Comparison of ENCODE assay signal across 8 cellular contexts in the genomic region with DNA sequence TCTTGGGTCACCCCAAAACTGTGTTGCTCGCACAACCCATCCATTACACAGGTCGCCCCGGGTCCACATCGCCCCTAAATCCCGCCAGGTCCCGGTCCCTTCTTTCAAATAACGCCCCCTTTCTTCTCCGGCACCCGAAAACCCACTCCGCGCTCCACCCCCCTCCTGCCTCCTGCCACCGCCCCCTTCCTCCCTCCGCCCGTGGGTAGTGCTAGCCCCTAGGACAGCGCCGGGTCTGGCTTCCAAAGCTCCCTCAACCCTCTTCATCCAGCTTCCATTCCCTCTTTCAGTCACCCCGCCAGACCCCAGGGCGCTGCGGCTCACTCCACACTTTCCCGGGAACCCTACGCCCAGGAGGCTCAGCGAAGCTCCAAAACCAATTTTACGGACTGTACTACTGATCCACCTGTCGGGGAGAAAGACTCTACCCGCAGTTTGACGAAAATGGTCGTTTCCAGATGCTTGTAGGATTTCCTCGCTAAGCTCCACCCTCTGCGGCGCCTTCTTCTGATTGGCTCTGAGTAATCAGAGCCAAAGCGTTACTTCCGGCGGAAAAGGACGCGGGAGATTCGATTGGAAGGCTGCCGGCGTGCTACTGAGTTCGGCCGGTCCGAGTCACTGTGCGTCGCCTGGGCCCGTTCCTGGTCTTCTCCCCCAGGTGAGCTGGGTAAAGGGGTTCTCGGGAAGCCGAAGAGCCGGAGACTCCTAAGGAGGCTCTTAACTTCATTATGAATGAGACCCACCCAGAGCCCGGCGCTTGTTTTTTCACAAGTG. TPM values are rescaled to one million over a fixed set of nuclear protein-coding genes. Genes with fewer than 3 reads are reported as not detected.
DNase-seq lines count a peak whose midpoint lies in the region; TF ChIP-seq lines count a peak whose summit lies in the region.

A gene with protein sequence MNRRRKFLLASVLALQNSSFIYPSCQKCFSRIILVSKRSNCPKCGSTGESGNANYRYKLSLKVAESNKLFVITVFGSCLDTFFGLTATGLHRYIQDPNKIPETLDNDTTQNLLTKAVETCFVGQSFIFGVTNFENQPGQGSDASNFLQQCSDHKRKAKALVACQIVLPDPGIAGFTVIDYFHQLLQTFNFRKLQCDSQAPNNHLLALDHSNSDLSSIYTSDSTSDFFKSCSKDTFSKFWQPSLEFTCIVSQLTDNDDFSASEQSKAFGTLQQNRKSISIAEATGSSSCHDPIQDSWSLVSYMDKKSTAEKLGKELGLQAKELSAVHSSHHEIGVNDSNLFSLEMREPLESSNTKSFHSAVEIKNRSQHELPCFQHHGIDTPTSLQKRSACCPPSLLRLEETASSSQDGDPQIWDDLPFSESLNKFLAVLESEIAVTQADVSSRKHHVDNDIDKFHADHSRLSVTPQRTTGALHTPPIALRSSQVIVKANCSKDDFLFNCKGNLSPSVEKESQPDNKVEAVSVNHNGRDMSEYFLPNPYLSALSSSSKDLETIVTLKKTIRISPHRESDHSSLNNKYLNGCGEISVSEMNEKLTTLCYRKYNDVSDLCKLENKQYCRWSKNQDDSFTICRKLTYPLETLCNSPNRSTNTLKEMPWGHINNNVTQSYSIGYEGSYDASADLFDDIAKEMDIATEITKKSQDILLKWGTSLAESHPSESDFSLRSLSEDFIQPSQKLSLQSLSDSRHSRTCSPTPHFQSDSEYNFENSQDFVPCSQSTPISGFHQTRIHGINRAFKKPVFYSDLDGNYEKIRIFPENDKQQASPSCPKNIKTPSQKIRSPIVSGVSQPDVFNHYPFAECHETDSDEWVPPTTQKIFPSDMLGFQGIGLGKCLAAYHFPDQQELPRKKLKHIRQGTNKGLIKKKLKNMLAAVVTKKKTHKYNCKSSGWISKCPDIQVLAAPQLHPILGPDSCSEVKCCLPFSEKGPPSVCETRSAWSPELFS (plus strand): TSS at position 572 of the 774 bp plus-strand sequence. CDS start 13,003 bp downstream, outside the sequence.

- no peaks in the 10 kb centered on the region for H3K36me3 ChIP-seq in H7 (replicated peaks; ENCODE audit: control insufficient read depth, insufficient read depth, low read length)
- no peaks in the 10 kb centered on the region for H3K36me3 ChIP-seq in MG63

- no peaks in the 10 kb centered on the region for H3K27me3 ChIP-seq in H7 (ENCODE audit: control insufficient read depth, insufficient read depth, low read length)
- no peaks in the 10 kb centered on the region for H3K27me3 ChIP-seq in MG63

- no peaks in the 10 kb centered on the region for H3K9me3 ChIP-seq in MG63

- TF ChIP-seq CTCF in fibroblast of the aortic adventitia (IDR thresholded peaks at IDR 0.05; ENCODE audit: insufficient read depth, low read length) (no peak), nephron (IDR thresholded peaks at IDR 0.05; ENCODE audit: unreplicated experiment in 3 of 3) (no peak)

- H3K4me3 ChIP-seq in H7 (ENCODE audit: insufficient read depth, low read depth, low read length) (peak within 1 kb of the TSS; percentile 77), MG63 (peak within 1 kb of the TSS; percentile 68), fibroblast of the aortic adventitia (ENCODE audit: low read depth, low read length) (peak within 1 kb of the TSS; percentile 82)

- no peaks in the 10 kb centered on the region for H3K9me3 Mint-ChIP-seq in nephron
- no peaks in the 10 kb centered on the region for H3K9me3 Mint-ChIP-seq in stimulated activated naive CD8-positive, alpha-beta T cell treated with anti-CD3 and anti-CD28 coated beads, Interleukin-15, Interleukin-2, amounts not matched to agents 100 ng/mL and 50 ng/mL, for 24 hours

- peak; percentile 98 for DNase-seq in ELF-1 (ENCODE audit: low read depth, low spot score)
- peak; percentile 86 for DNase-seq in H7
- DNase-seq in MG63, result peak; percentile 94
- peak; percentile 95 for DNase-seq in SHP77 treated with DMSO at 0.1 percent for 48 hours (lab: John Stamatoyannopoulos, UW)
- DNase-seq in activated effector memory CD4-positive, alpha-beta T cell treated with anti-CD3 and anti-CD28 coated beads, Interleukin-2, amount 50 U/mL, for 16 hours, result peak; percentile 98
- DNase-seq in fibroblast of the aortic adventitia (ENCODE audit: low read depth), result peak; percentile 97

- H3K4me1 Mint-ChIP-seq in nephron, result peaks cover 31% of the 10 kb centered on the region
- peaks cover 72% of the 10 kb centered on the region for H3K4me1 Mint-ChIP-seq in stimulated activated naive CD8-positive, alpha-beta T cell treated with anti-CD3 and anti-CD28 coated beads, Interleukin-15, Interleukin-2, amounts not matched to agents 100 ng/mL and 50 ng/mL, for 24 hours (ENCODE audit: low read depth)

- peak within 1 kb of the TSS; percentile 59 to 88 (median 80) for H3K27ac Mint-ChIP-seq in nephron
- peak within 1 kb of the TSS; percentile 99 for H3K27ac Mint-ChIP-seq in stimulated activated naive CD8-positive, alpha-beta T cell treated with anti-CD3 and anti-CD28 coated beads, Interleukin-15, Interleukin-2, amounts not matched to agents 100 ng/mL and 50 ng/mL, for 24 hours

- H3K27me3 Mint-ChIP-seq in nephron (ENCODE audit: low read depth), result no peaks in the 10 kb centered on the region
- H3K27me3 Mint-ChIP-seq in stimulated activated naive CD8-positive, alpha-beta T cell treated with anti-CD3 and anti-CD28 coated beads, Interleukin-15, Interleukin-2, amounts not matched to agents 100 ng/mL and 50 ng/mL, for 24 hours, result no peaks in the 10 kb centered on the region

- H3K4me3 Mint-ChIP-seq in nephron, result peak within 1 kb of the TSS; percentile 94 to 97 (median 96)
- peak within 1 kb of the TSS; percentile 97 for H3K4me3 Mint-ChIP-seq in stimulated activated naive CD8-positive, alpha-beta T cell treated with anti-CD3 and anti-CD28 coated beads, Interleukin-15, Interleukin-2, amounts not matched to agents 100 ng/mL and 50 ng/mL, for 24 hours

- H3K36me3 Mint-ChIP-seq in nephron (ENCODE audit: low read depth), result no peaks in the 10 kb centered on the region
- peaks cover 13% of the 10 kb centered on the region for H3K36me3 Mint-ChIP-seq in stimulated activated naive CD8-positive, alpha-beta T cell treated with anti-CD3 and anti-CD28 coated beads, Interleukin-15, Interleukin-2, amounts not matched to agents 100 ng/mL and 50 ng/mL, for 24 hours (ENCODE audit: low read depth)

RNA-seq across cellular contexts. Expression of the gene that starts here (rescaled TPM):
- 29.4 and 37.3 TPM in 2 replicates for total RNA-seq in H7 (2014; rRNA removed; shearing (Covaris generic))
- total RNA-seq in MG63 (2014; rRNA removed; shearing (Covaris generic); ENCODE audit: low replicate concordance), result 9.2 and 10.3 TPM in 2 replicates
- total RNA-seq in fibroblast of the aortic adventitia (ENCODE audit: low replicate concordance), result 0.16 and 14.3 TPM in 2 replicates

Comparison
In these comparisons a context has a peak if more than half of its experiments do, and no peak if none do; other contexts are left out.
1. Peak in every context shown above with its lines: DNase-seq and H3K4me3 ChIP-seq.